ENCODE assay signal across 1 cellular context in the genomic region with DNA sequence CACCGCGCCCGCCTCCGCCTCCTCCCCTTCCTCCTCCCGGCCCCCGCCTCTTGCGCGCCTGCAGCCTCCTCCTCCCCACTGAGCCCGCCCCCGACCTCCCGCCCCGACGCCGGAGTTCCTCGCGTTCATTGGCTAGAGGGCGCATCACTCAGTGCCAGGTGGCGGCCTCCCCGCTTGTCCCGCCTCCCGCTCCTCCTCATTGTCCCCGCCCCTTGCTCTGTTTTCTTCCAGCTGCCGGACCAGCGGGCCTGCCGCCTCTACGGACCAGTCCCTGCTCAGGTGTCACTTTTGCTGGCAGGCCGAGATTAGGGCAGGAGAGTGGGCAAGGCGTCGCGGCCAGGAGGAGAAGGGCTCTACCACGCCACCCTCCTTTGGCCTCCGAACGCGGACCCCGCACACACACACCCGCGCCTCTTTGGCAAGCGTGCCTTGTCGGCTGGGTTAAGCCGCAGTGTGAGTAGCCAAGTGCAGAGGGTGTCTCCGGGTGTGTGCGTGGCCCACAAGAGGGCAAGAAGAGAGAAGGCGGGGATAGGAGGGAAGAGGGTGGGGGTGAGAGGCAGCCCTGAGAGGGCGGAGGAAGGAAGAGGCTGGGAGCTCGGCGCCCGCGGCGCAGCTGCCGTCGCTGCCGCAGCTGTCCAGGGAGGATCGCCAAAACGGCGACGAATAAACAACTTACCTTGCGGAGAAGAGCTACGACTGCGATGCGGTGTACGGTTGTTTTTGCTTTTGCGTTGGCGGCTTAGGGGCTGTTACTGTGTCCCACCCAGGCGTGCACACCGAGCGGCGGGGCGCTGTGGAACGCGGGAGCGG.
TF ChIP-seq lines count a peak whose summit lies in the region.

No MANE protein-coding gene starts in this region.

TF ChIP-seq in H1, 55 proteins besides CTCF, POLR2A, EP300 and RAD21:
- no peak for TF ChIP-seq GTF2F1 (IDR thresholded peaks at IDR 0.05; ENCODE audit: borderline replicate concordance, low read depth, low read length)
- no peak for TF ChIP-seq BACH1 (IDR thresholded peaks at IDR 0.05; ENCODE audit: low read length)
- TF ChIP-seq SP4 (IDR thresholded peaks at IDR 0.05; ENCODE audit: low read length): no peak; the same call in 1 of the 2 replicates
- TF ChIP-seq TAF7 (optimal IDR thresholded peaks at IDR 0.05; ENCODE audit: borderline replicate concordance, low read depth, low read length): no peak
- TF ChIP-seq CHD1 (IDR thresholded peaks at IDR 0.05; ENCODE audit: low read depth, low read length): no peak
- no peak for TF ChIP-seq BCL11A (IDR thresholded peaks at IDR 0.05; ENCODE audit: low read depth in 2 of 2, low read length in 2 of 2)
- peak; percentile 57 for TF ChIP-seq CHD2 (IDR thresholded peaks at IDR 0.05; ENCODE audit: low read length)
- TF ChIP-seq TBP (IDR thresholded peaks at IDR 0.05; ENCODE audit: low read depth, low read length): no peak; the same call in 1 of the 2 replicates
- TF ChIP-seq KDM5A (IDR thresholded peaks at IDR 0.05; ENCODE audit: low read length): no peak
- peak; percentile 86 for TF ChIP-seq ASH2L (IDR thresholded peaks at IDR 0.05; ENCODE audit: low read length)
- no peak for TF ChIP-seq MAFK (IDR thresholded peaks at IDR 0.05; ENCODE audit: low read depth, low read length)
- TF ChIP-seq POLR2AphosphoS5 (IDR thresholded peaks at IDR 0.05; ENCODE audit: low read depth, low read length): peak; percentile 32; the same call in 1 of the 2 replicates
- TF ChIP-seq GABPA (IDR thresholded peaks at IDR 0.05; ENCODE audit: borderline replicate concordance, insufficient read depth, low read length): no peak
- no peak for TF ChIP-seq CEBPB (IDR thresholded peaks at IDR 0.05; ENCODE audit: low read depth, low read length)
- peak; percentile 55 for TF ChIP-seq SP2 (IDR thresholded peaks at IDR 0.05; ENCODE audit: low read length)
- no peak for TF ChIP-seq EZH2 (IDR thresholded peaks at IDR 0.05; ENCODE audit: low read depth, low read length, severe bottlenecking)
- 0 out of 2 replicates have a peak, but pooled peaks have one; percentile 54 for TF ChIP-seq TAF1 (IDR thresholded peaks at IDR 0.05; ENCODE audit: low read depth, low read length)
- TF ChIP-seq CBX5 (IDR thresholded peaks at IDR 0.05; ENCODE audit: low read depth, low read length): no peak
- TF ChIP-seq SP1 (IDR thresholded peaks at IDR 0.05; ENCODE audit: low read depth, low read length): peak; percentile 69; the same call in 1 of the 2 replicates
- no peak for TF ChIP-seq SUZ12 (IDR thresholded peaks at IDR 0.05; ENCODE audit: low read length)
- TF ChIP-seq KDM4A (IDR thresholded peaks at IDR 0.05; ENCODE audit: low read depth, low read length, severe bottlenecking): peak; percentile 88
- no peak for TF ChIP-seq TCF12 (IDR thresholded peaks at IDR 0.05; ENCODE audit: low read depth, low read length)
- TF ChIP-seq RXRA (IDR thresholded peaks at IDR 0.05; ENCODE audit: insufficient read depth, low read depth, low read length): no peak
- no peak for TF ChIP-seq HDAC6 (IDR thresholded peaks at IDR 0.05; ENCODE audit: low read depth, low read length)
- no peak for TF ChIP-seq SIX5 (IDR thresholded peaks at IDR 0.05; ENCODE audit: low read depth, low read length)
- TF ChIP-seq CBX8 (IDR thresholded peaks at IDR 0.05; ENCODE audit: borderline replicate concordance, low read depth, low read length): no peak
- no peak for TF ChIP-seq YY1 (IDR thresholded peaks at IDR 0.05; ENCODE audit: low read depth, low read length)
- TF ChIP-seq CTBP2 (IDR thresholded peaks at IDR 0.05; ENCODE audit: borderline replicate concordance, insufficient read depth, insufficient read length, low read length): no peak
- no peak for TF ChIP-seq POU5F1 (IDR thresholded peaks at IDR 0.05; ENCODE audit: low read depth, low read length)
- TF ChIP-seq JUN (IDR thresholded peaks at IDR 0.05; ENCODE audit: low read depth, low read length): no peak
- TF ChIP-seq PHF8 (conservative IDR thresholded peaks at IDR 0.05; ENCODE audit: low read depth, low read length): no peak; the same call in 1 of the 2 replicates
- TF ChIP-seq CREB1 (IDR thresholded peaks at IDR 0.05): no peak; the same call in 1 of the 2 replicates
- TF ChIP-seq, protein P1, sequence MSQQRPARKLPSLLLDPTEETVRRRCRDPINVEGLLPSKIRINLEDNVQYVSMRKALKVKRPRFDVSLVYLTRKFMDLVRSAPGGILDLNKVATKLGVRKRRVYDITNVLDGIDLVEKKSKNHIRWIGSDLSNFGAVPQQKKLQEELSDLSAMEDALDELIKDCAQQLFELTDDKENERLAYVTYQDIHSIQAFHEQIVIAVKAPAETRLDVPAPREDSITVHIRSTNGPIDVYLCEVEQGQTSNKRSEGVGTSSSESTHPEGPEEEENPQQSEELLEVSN (IDR thresholded peaks at IDR 0.05): no peak
- no peak for TF ChIP-seq NANOG (IDR thresholded peaks at IDR 0.05; ENCODE audit: insufficient read depth, low read depth, low read length, poor library complexity, severe bottlenecking)
- peak; percentile 26 to 36; a peak in 2 of 4 replicates for TF ChIP-seq SIN3A (conservative IDR thresholded peaks at IDR 0.05 in 1 of 2, IDR thresholded peaks at IDR 0.05 in 1 of 2; ENCODE audit: low read depth in 1 of 2, low read length in 2 of 2)
- no peak for TF ChIP-seq RFX5 (IDR thresholded peaks at IDR 0.05; ENCODE audit: borderline replicate concordance, low read depth, low read length)
- TF ChIP-seq TEAD4 (IDR thresholded peaks at IDR 0.05; ENCODE audit: low read depth, low read length): no peak
- TF ChIP-seq SAP30 (IDR thresholded peaks at IDR 0.05; ENCODE audit: insufficient read depth, insufficient replicate concordance, low read length): peak; percentile 35
- TF ChIP-seq HDAC2 (IDR thresholded peaks at IDR 0.05; ENCODE audit: borderline replicate concordance in 1 of 2, low read depth in 2 of 2, low read length in 2 of 2): peak; percentile 13 to 80; a peak in 1 of 4 replicates
- TF ChIP-seq BRCA1 (IDR thresholded peaks at IDR 0.05; ENCODE audit: low read depth, low read length): no peak
- TF ChIP-seq, protein P2, sequence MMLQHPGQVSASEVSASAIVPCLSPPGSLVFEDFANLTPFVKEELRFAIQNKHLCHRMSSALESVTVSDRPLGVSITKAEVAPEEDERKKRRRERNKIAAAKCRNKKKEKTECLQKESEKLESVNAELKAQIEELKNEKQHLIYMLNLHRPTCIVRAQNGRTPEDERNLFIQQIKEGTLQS (IDR thresholded peaks at IDR 0.05; ENCODE audit: insufficient read depth, low read depth, low read length): no peak
- TF ChIP-seq CHD7 (IDR thresholded peaks at IDR 0.05; ENCODE audit: insufficient replicate concordance, low read length): no peak
- no peak for TF ChIP-seq RNF2 (IDR thresholded peaks at IDR 0.05; ENCODE audit: borderline replicate concordance, low read depth, low read length, missing control alignments, poor library complexity, severe bottlenecking)
- TF ChIP-seq JUND (IDR thresholded peaks at IDR 0.05; ENCODE audit: low read length): no peak
- TF ChIP-seq, protein P3, sequence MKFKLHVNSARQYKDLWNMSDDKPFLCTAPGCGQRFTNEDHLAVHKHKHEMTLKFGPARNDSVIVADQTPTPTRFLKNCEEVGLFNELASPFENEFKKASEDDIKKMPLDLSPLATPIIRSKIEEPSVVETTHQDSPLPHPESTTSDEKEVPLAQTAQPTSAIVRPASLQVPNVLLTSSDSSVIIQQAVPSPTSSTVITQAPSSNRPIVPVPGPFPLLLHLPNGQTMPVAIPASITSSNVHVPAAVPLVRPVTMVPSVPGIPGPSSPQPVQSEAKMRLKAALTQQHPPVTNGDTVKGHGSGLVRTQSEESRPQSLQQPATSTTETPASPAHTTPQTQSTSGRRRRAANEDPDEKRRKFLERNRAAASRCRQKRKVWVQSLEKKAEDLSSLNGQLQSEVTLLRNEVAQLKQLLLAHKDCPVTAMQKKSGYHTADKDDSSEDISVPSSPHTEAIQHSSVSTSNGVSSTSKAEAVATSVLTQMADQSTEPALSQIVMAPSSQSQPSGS (IDR thresholded peaks at IDR 0.05; ENCODE audit: low read length): no peak
- TF ChIP-seq EGR1 (IDR thresholded peaks at IDR 0.05; ENCODE audit: borderline replicate concordance, low read depth, low read length): peak; percentile 26; the same call in 1 of the 2 replicates
- TF ChIP-seq NRF1 (IDR thresholded peaks at IDR 0.05; ENCODE audit: low read depth, low read length): no peak
- peak; percentile 87 for TF ChIP-seq RBBP5 (IDR thresholded peaks at IDR 0.05; ENCODE audit: borderline replicate concordance, low read depth, low read length)
- no peak for TF ChIP-seq MAX (IDR thresholded peaks at IDR 0.05)
- TF ChIP-seq FOSL1 (IDR thresholded peaks at IDR 0.05; ENCODE audit: insufficient read depth, low read depth, low read length): no peak
- no peak for TF ChIP-seq ZNF274 (IDR thresholded peaks at IDR 0.05; ENCODE audit: borderline replicate concordance, extremely low read depth, low read length)
- TF ChIP-seq KDM1A (IDR thresholded peaks at IDR 0.05; ENCODE audit: borderline replicate concordance, low read length): no peak
- no peak for TF ChIP-seq SRF (IDR thresholded peaks at IDR 0.05; ENCODE audit: low read depth, low read length)
- TF ChIP-seq, protein P4, sequence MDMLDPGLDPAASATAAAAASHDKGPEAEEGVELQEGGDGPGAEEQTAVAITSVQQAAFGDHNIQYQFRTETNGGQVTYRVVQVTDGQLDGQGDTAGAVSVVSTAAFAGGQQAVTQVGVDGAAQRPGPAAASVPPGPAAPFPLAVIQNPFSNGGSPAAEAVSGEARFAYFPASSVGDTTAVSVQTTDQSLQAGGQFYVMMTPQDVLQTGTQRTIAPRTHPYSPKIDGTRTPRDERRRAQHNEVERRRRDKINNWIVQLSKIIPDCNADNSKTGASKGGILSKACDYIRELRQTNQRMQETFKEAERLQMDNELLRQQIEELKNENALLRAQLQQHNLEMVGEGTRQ (IDR thresholded peaks at IDR 0.05; ENCODE audit: low read length): no peak
- no peak for TF ChIP-seq SIRT6 (IDR thresholded peaks at IDR 0.05; ENCODE audit: low read length)
